8 cellular contexts compared by ENCODE assay signal in the genomic region with DNA sequence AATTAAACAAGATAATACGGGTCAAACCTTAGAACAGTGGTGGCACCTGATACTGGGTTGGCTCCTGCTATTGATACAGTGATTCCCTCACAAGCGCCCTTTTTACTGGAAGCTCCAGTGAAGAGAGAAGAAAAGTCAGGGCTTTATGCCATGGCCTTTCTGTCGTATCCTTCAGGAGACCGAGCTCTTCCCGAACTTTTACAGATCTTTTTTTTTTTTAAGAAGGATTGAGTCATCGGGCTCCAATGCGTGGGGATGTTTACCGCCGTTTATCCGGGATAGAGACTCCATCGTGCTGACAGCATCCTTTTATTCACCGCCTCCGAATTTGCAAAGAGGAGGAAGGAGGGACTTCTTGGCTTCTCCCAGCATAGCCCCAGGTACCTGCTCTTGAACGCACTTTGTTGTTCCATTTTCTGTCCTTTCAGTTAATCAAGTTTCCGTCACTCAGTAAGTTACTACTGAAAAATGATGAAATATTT. TPM values are rescaled to one million over a fixed set of nuclear protein-coding genes. Genes with fewer than 3 reads are reported as not detected.
DNase-seq lines count a peak whose midpoint lies in the region; TF ChIP-seq lines count a peak whose summit lies in the region.

No MANE protein-coding gene starts in this region.

- H3K36me3 ChIP-seq in duodenal mucosa (ENCODE audit: control insufficient read depth in 1 of 2, insufficient read depth in 2 of 2, low read length in 2 of 2) (peaks cover 10 to 25% of the 10 kb centered on the region in 2 donors), mesodermal cell (ENCODE audit: control insufficient read depth, insufficient read depth, low read length) (peaks cover 29% of the 10 kb centered on the region), urinary bladder (ENCODE audit: insufficient read depth) (peaks cover 9% of the 10 kb centered on the region)

- no peak for TF ChIP-seq CTCF in GM10266 (IDR thresholded peaks at IDR 0.05; ENCODE audit: control insufficient read depth, insufficient read depth, low read depth, missing control alignments)

- H3K9me3 ChIP-seq in duodenal mucosa (ENCODE audit: control insufficient read depth in 1 of 2, low read length in 2 of 2), result peaks cover 0 to 4% of the 10 kb centered on the region in 2 donors
- no peaks in the 10 kb centered on the region for H3K9me3 ChIP-seq in mesodermal cell (ENCODE audit: control insufficient read depth, low read length)

- peaks cover 9% of the 10 kb centered on the region in 2 donors for H3K4me1 ChIP-seq in duodenal mucosa (ENCODE audit: control insufficient read depth in 1 of 2, insufficient read depth in 2 of 2, low read length in 2 of 2)
- H3K4me1 ChIP-seq in mesodermal cell (ENCODE audit: control insufficient read depth, insufficient read depth, low read length, poor library complexity, severe bottlenecking), result peaks cover 3% of the 10 kb centered on the region
- H3K4me1 ChIP-seq in urinary bladder (ENCODE audit: insufficient read depth), result no peaks in the 10 kb centered on the region

- CTCF ChIA-PET in HEK293T (lab: Yijun Ruan, JAX), result no interaction called here

- peak overlapping the region; percentile 65 to 70 for H3K9ac ChIP-seq in duodenal mucosa (ENCODE audit: low read depth in 1 of 2, low read length in 2 of 2)

- DNase-seq in DMS79 (lab: John Stamatoyannopoulos, UW) (peak; percentile 6), HEK293T (ENCODE audit: extremely low spot score) (peak; percentile 26), RKO (ENCODE audit: low spot score) (peak; percentile 85), NCI-H1436 treated with DMSO at 0.1 percent for 48 hours (lab: John Stamatoyannopoulos, UW) (no peak), GM10266 (ENCODE audit: extremely low spot score) (no peak)

- H3K27ac ChIP-seq in duodenal mucosa (ENCODE audit: low read depth, low read length) (peak overlapping the region; percentile 30), mesodermal cell (ENCODE audit: low read depth, low read length, severe bottlenecking) (peak overlapping the region; percentile 74), urinary bladder (ENCODE audit: low read depth) (peak overlapping the region; percentile 89)

- H3K4me3 ChIP-seq in duodenal mucosa (ENCODE audit: low read depth in 1 of 2, low read length in 2 of 2) (peak overlapping the region; percentile 79 to 94), mesodermal cell (ENCODE audit: extremely low read depth, insufficient read depth, low read length, poor library complexity, severe bottlenecking) (peak overlapping the region; percentile 84), urinary bladder (ENCODE audit: low read depth, low read length) (peak overlapping the region; percentile 81)

- H3K27me3 ChIP-seq in duodenal mucosa (ENCODE audit: control insufficient read depth in 1 of 2, insufficient read depth in 2 of 2, low read length in 2 of 2), result no peaks in the 10 kb centered on the region

- WGBS in mesodermal cell (ENCODE audit: insufficient coverage in 2 of 2), 2 experiments, result 0% methylated on average over 6 to 13 of the region's 15 CpGs
- WGBS in urinary bladder, result 3% methylated on average over 15 of the region's 15 CpGs

- POLR2A ChIA-PET in HEK293T (lab: Yijun Ruan, JAX), result interaction anchor here (1.0 to 1.7 kb wide), 2 partner anchors 48 to 92 kb away, joined by 3 to 10 read pairs; partner anchors contain the start of genes ZNF226 and ZNF235

TF ChIP-seq in HEK293T, 16 proteins besides CTCF, POLR2A, EP300 and RAD21:
- no peak for TF ChIP-seq TARDBP (IDR thresholded peaks at IDR 0.05)
- no peak for TF ChIP-seq SUZ12 (IDR thresholded peaks at IDR 0.05)
- TF ChIP-seq FOXK2 (IDR thresholded peaks at IDR 0.05), result no peak
- no peak for TF ChIP-seq SP1 (IDR thresholded peaks at IDR 0.05)
- TF ChIP-seq L3MBTL2 (conservative IDR thresholded peaks at IDR 0.05), result no peak
- no peak for TF ChIP-seq HDGF (IDR thresholded peaks at IDR 0.05; ENCODE audit: borderline replicate concordance)
- no peak for TF ChIP-seq BHLHE40 (IDR thresholded peaks at IDR 0.05; ENCODE audit: borderline replicate concordance)
- TF ChIP-seq, protein P1, sequence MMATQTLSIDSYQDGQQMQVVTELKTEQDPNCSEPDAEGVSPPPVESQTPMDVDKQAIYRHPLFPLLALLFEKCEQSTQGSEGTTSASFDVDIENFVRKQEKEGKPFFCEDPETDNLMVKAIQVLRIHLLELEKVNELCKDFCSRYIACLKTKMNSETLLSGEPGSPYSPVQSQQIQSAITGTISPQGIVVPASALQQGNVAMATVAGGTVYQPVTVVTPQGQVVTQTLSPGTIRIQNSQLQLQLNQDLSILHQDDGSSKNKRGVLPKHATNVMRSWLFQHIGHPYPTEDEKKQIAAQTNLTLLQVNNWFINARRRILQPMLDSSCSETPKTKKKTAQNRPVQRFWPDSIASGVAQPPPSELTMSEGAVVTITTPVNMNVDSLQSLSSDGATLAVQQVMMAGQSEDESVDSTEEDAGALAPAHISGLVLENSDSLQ (IDR thresholded peaks at IDR 0.05), result no peak
- TF ChIP-seq CTBP1 (IDR thresholded peaks at IDR 0.05; ENCODE audit: borderline replicate concordance), result no peak

RNA-seq across cellular contexts. Expression of gene ZNF227, which starts 0.6 kb away (rescaled TPM):
- 10.8 TPM for polyA plus RNA-seq in mesodermal cell (2013, experiment 1 of 2)
- polyA plus RNA-seq in mesodermal cell (2013, experiment 2 of 2), result 12.3 TPM
- 34.5 TPM for total RNA-seq in urinary bladder
- polyA plus RNA-seq in urinary bladder, result 7.4 TPM

RNA-seq across cellular contexts. Expression of gene ZNF233, which starts 46.8 kb away (rescaled TPM):
- polyA plus RNA-seq in mesodermal cell (2013, experiment 1 of 2), result 0.22 TPM
- polyA plus RNA-seq in mesodermal cell (2013, experiment 2 of 2), result 0.25 TPM
- total RNA-seq in urinary bladder, result 3.1 TPM
- polyA plus RNA-seq in urinary bladder, result 1.4 TPM

RNA-seq across cellular contexts. Expression of gene ZNF226, which starts 48.0 kb away (rescaled TPM):
- 25.9 TPM for polyA plus RNA-seq in mesodermal cell (2013, experiment 1 of 2)
- polyA plus RNA-seq in mesodermal cell (2013, experiment 2 of 2), result 25.4 TPM
- 41.1 TPM for total RNA-seq in urinary bladder
- polyA plus RNA-seq in urinary bladder, result 18.7 TPM

Comparison
In these comparisons a context has a peak if more than half of its experiments do, and no peak if none do; other contexts are left out.
1. DNase-seq: peak in DMS79 (single experiment), HEK293T (single experiment) and RKO (single experiment); none in NCI-H1436 treated with DMSO at 0.1 percent for 48 hours (single experiment) and GM10266 (single experiment).
2. H3K27ac ChIP-seq: peak in every context shown above with its lines; median percentile 89 in urinary bladder; 74 in mesodermal cell; 30 in duodenal mucosa.
3. Peak in every context shown above with its lines, with median percentiles within 50 percentile points of each other: H3K4me3 ChIP-seq.